Comparison of ENCODE assay signal across 8 cellular contexts in the genomic region with DNA sequence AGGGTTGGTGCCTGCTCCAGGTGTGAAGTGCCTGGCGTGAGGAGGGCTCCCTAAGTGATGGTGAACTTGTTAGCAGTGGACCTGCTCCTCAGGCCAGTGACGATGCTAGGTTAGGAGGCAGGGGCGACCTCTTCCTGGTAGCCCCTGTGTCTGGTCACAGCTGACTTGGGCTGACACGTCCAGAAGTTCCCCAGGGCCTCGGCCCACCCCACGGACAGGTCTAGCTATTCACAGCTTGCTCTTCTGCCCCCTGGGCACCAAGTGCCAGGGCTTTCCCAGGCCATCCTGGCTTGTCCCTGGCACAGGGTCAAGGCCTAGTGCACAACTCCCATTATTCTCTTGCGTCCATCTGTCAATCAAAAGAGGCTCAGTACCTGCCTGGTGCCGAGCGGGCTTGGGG. TPM values are rescaled to one million over a fixed set of nuclear protein-coding genes. Genes with fewer than 3 reads are reported as not detected.
"Had no signal": no experiment of that assay in that cellular context is flagged by ENCODE, and none has a peak within 500 bp of the region (broad histone marks: within the 10 kb centered on the region; RNA-seq: fewer than 3 reads in every experiment).

No MANE protein-coding gene starts in this region.

- H3K4me3 ChIP-seq: GM23248 had no signal

- H2AFZ ChIP-seq: GM23248 had no signal

- H3K27ac ChIP-seq: GM23248 had no signal

- H3K4me3 Mint-ChIP-seq: H9 had no signal

- DNase-seq: GM23248, GOT3, H9, HCEC 1CT, IMR-90, KG1 had no signal

RNA-seq across cellular contexts. Expression of a gene that starts 10.9 kb away (rescaled TPM):
- total RNA-seq: GM23248, H4, HT-29 had no signal

RNA-seq across cellular contexts. Expression of a gene that starts 59.6 kb away (rescaled TPM):
- total RNA-seq: H4, HT-29 had no signal
